Comparison of ENCODE assay signal across 9 cellular contexts in genomic region chr1:51264470-51264869, GRCh38. TPM values are rescaled to one million over a fixed set of nuclear protein-coding genes. Genes with fewer than 3 reads are reported as not detected.
DNase-seq lines count a peak whose midpoint lies in the region; ATAC-seq and TF ChIP-seq lines count a peak whose summit lies in the region.
"Had no signal": no experiment of that assay in that cellular context is flagged by ENCODE, and none has a peak within 500 bp of the region (broad histone marks: within the 10 kb centered on the region; RNA-seq: fewer than 3 reads in every experiment).

No MANE protein-coding gene starts in this region.

- H3K9me3 ChIP-seq in SK-N-SH (no peaks in the 10 kb centered on the region), gastrocnemius medialis (no peaks in the 10 kb centered on the region)

- WGBS in SK-N-SH (ENCODE audit: low lambda C conversion rate) = 13% methylated on average over 3 of the region's 3 CpGs

- no peak overlapping the region for H3K4me3 Mint-ChIP-seq in activated naive CD4-positive, alpha-beta T cell treated with anti-CD3 and anti-CD28 coated beads for 36 hours

- TF ChIP-seq RAD21 in SK-N-SH (IDR thresholded peaks at IDR 0.05; ENCODE audit: low read length) = no peak

- H3K9ac ChIP-seq in SK-N-SH = peak overlapping the region; percentile 18; the same call in 1 of the 2 replicates

- CTCF ChIA-PET in SK-N-SH (lab: Yijun Ruan, JAX) = interaction anchor here (0.7 kb wide), 1 partner anchor 72 kb away, joined by 4 read pairs; no protein-coding TSS in a partner anchor
- CTCF ChIA-PET in activated naive CD4-positive, alpha-beta T cell treated with anti-CD3 and anti-CD28 coated beads for 36 hours (lab: Charles Lee) = interaction anchor here (0.6 to 1.2 kb wide), 2 partner anchors 33 to 598 kb away, joined by 4 read pairs; no protein-coding TSS in a partner anchor

- ATAC-seq in gastrocnemius medialis = peak; percentile 39 to 43

- POLR2A ChIA-PET in SK-N-SH (lab: Yijun Ruan, JAX) = no interaction called here

- H3K27ac ChIP-seq in SK-N-SH (ENCODE audit: low read depth in 2 of 2, low read length in 1 of 2) = peak overlapping the region; percentile 29 to 78; a peak in 3 of 4 replicates
- H3K27ac ChIP-seq in gastrocnemius medialis = peak overlapping the region in 1 of 4 donors; percentile 47
- H3K27ac ChIP-seq: 22Rv1 had no signal

- no peaks in the 10 kb centered on the region for H3K9me2 ChIP-seq in SK-N-SH

- intact Hi-C loops in gastrocnemius medialis (cut with DNase I; ENCODE audit: low total_unique reads) = no loop called here
- intact Hi-C loops in activated naive CD4-positive, alpha-beta T cell treated with anti-CD3 and anti-CD28 coated beads for 36 hours (cut with micrococcal nuclease) = no loop called here

- no peak overlapping the region for H2AFZ ChIP-seq in SK-N-SH (ENCODE audit: low read depth)

- peaks cover 61% of the 10 kb centered on the region for H3K4me1 Mint-ChIP-seq in activated naive CD4-positive, alpha-beta T cell treated with anti-CD3 and anti-CD28 coated beads for 36 hours (ENCODE audit: low read depth)

- H4K20me1 ChIP-seq in SK-N-SH (ENCODE audit: insufficient read depth) = peaks cover 29% of the 10 kb centered on the region

- no peaks in the 10 kb centered on the region for H3K9me3 Mint-ChIP-seq in activated naive CD4-positive, alpha-beta T cell treated with anti-CD3 and anti-CD28 coated beads for 36 hours

- TF ChIP-seq POLR2A in gastrocnemius medialis (IDR thresholded peaks at IDR 0.05) = no peak

- H3K4me1 ChIP-seq in SK-N-SH (ENCODE audit: control insufficient read depth in 1 of 2, insufficient read depth in 2 of 2, low read depth in 1 of 2, low read length in 1 of 2) (peaks cover 9 to 69% of the 10 kb centered on the region in 2 experiments), gastrocnemius medialis (peaks cover 71 to 72% of the 10 kb centered on the region in 2 donors)

- peaks cover 91% of the 10 kb centered on the region for H3K79me2 ChIP-seq in SK-N-SH (ENCODE audit: insufficient read depth)

- H3F3A ChIP-seq in SK-N-SH (replicated peaks; ENCODE audit: insufficient read depth) = peaks cover 34% of the 10 kb centered on the region

- H3K36me3 ChIP-seq in SK-N-SH (replicated peaks in 1 of 2; ENCODE audit: control insufficient read depth in 1 of 2, insufficient read depth in 2 of 2, low read length in 1 of 2) = no peaks in the 10 kb centered on the region
- H3K36me3 ChIP-seq in gastrocnemius medialis = no peaks in the 10 kb centered on the region

- H3K4me3 ChIP-seq in SK-N-SH (ENCODE audit: low read depth in 2 of 2, low read length in 1 of 2) (no peak overlapping the region), fibroblast of the aortic adventitia (ENCODE audit: low read depth, low read length) (no peak overlapping the region), gastrocnemius medialis (no peak overlapping the region)

- H3K27ac Mint-ChIP-seq in activated naive CD4-positive, alpha-beta T cell treated with anti-CD3 and anti-CD28 coated beads for 36 hours = no peak overlapping the region

- peak overlapping the region; percentile 51 for H3K4me2 ChIP-seq in SK-N-SH

- H3K27me3 Mint-ChIP-seq in activated naive CD4-positive, alpha-beta T cell treated with anti-CD3 and anti-CD28 coated beads for 36 hours (ENCODE audit: low read depth) = no peaks in the 10 kb centered on the region

- peak; percentile 28 for DNase-seq in DMS 273 (lab: John Stamatoyannopoulos, UW; ENCODE audit: unreplicated experiment)
- no peak for DNase-seq in DMS 273 treated with DMSO at 0.1 percent for 48 hours (lab: John Stamatoyannopoulos, UW)
- DNase-seq in SK-N-SH = no peak
- DNase-seq in fibroblast of the aortic adventitia (ENCODE audit: low read depth) = peak; percentile 95
- no peak for DNase-seq in gastrocnemius medialis
- no peak for DNase-seq in activated naive CD4-positive, alpha-beta T cell treated with anti-CD3 and anti-CD28 coated beads for 36 hours
- DNase-seq in amygdala (lab: John Stamatoyannopoulos, UW) = no peak
- no peak for DNase-seq in activated naive CD4-positive, alpha-beta T cell treated with Interleukin-2 at 50 U/mL for 16 hours

- peak in 1 of 2 experiments; percentile 83; a peak in 1 of 4 replicates for TF ChIP-seq EP300 in SK-N-SH (IDR thresholded peaks at IDR 0.05; ENCODE audit: borderline replicate concordance in 1 of 2, low read depth in 1 of 2, low read length in 1 of 2)

- TF ChIP-seq CTCF in SK-N-SH (IDR thresholded peaks at IDR 0.05) (no peak), fibroblast of the aortic adventitia (IDR thresholded peaks at IDR 0.05; ENCODE audit: insufficient read depth, low read length) (no peak), gastrocnemius medialis (IDR thresholded peaks at IDR 0.05 in 4 of 5, conservative IDR thresholded peaks at IDR 0.05 in 1 of 5) (no peak)

- in situ Hi-C loops in gastrocnemius medialis (cut with MboI; ENCODE audit: low sequenced_read_pairs in 4 of 4) = no loop called here

- no peaks in the 10 kb centered on the region for H3K36me3 Mint-ChIP-seq in activated naive CD4-positive, alpha-beta T cell treated with anti-CD3 and anti-CD28 coated beads for 36 hours (ENCODE audit: low read depth)

- H3K27me3 ChIP-seq in SK-N-SH (ENCODE audit: insufficient read depth) (no peaks in the 10 kb centered on the region), gastrocnemius medialis (no peaks in the 10 kb centered on the region)

TF ChIP-seq in SK-N-SH, 30 proteins besides CTCF, POLR2A, EP300 and RAD21:
- no peak for TF ChIP-seq TAF1 (IDR thresholded peaks at IDR 0.05; ENCODE audit: borderline replicate concordance, low read depth, low read length)
- TF ChIP-seq RXRA (IDR thresholded peaks at IDR 0.05; ENCODE audit: borderline replicate concordance, low read depth) = peak; percentile 36; the same call in 1 of the 2 replicates
- peak; percentile 67 for TF ChIP-seq NFIC (IDR thresholded peaks at IDR 0.05; ENCODE audit: borderline replicate concordance)
- TF ChIP-seq MAX (IDR thresholded peaks at IDR 0.05; ENCODE audit: low read depth) = peak; percentile 40; the same call in 1 of the 2 replicates
- TF ChIP-seq FOXM1 (IDR thresholded peaks at IDR 0.05; ENCODE audit: low read depth) = 0 out of 2 replicates have a peak, but pooled peaks have one; percentile 35
- peak; percentile 77 for TF ChIP-seq JUND (IDR thresholded peaks at IDR 0.05)
- TF ChIP-seq TCF12 (IDR thresholded peaks at IDR 0.05) = peak; percentile 91
- TF ChIP-seq MEF2A (IDR thresholded peaks at IDR 0.05; ENCODE audit: borderline replicate concordance, low read depth) = peak; percentile 96
- TF ChIP-seq ELF1 (IDR thresholded peaks at IDR 0.05) = peak; percentile 24; the same call in 1 of the 2 replicates
- TF ChIP-seq, protein P1, sequence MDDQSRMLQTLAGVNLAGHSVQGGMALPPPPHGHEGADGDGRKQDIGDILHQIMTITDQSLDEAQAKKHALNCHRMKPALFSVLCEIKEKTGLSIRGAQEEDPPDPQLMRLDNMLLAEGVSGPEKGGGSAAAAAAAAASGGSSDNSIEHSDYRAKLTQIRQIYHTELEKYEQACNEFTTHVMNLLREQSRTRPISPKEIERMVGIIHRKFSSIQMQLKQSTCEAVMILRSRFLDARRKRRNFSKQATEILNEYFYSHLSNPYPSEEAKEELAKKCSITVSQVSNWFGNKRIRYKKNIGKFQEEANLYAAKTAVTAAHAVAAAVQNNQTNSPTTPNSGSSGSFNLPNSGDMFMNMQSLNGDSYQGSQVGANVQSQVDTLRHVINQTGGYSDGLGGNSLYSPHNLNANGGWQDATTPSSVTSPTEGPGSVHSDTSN (IDR thresholded peaks at IDR 0.05) = peak; percentile 71
- no peak for TF ChIP-seq GATA2 (CRISPR knock-in tag; IDR thresholded peaks at IDR 0.05)
- no peak for TF ChIP-seq POLR2AphosphoS5 (IDR thresholded peaks at IDR 0.05; ENCODE audit: low read depth, low read length)
- TF ChIP-seq FOSL2 (IDR thresholded peaks at IDR 0.05; ENCODE audit: borderline replicate concordance, low read depth) = peak; percentile 70; the same call in 1 of the 2 replicates
- TF ChIP-seq SIN3A (IDR thresholded peaks at IDR 0.05; ENCODE audit: borderline replicate concordance, low read depth, low read length) = no peak
- TF ChIP-seq TEAD4 (IDR thresholded peaks at IDR 0.05; ENCODE audit: borderline replicate concordance, insufficient read depth) = peak; percentile 74

RNA-seq across cellular contexts. Expression of gene RNF11, which starts 28.4 kb away (rescaled TPM):
- polyA plus RNA-seq in SK-N-SH (2012; rRNA removed) = 62.5 and 86.9 TPM in 2 replicates
- polyA plus RNA-seq in SK-N-SH (2012; cell fraction: cytosol; rRNA removed) = 99.3 and 117 TPM in 2 replicates
- polyA plus RNA-seq in SK-N-SH (2012; cell fraction: nucleus; rRNA removed) = 12.2 and 27.3 TPM in 2 replicates
- total RNA-seq in fibroblast of the aortic adventitia (ENCODE audit: low replicate concordance) = 78.1 and 112 TPM in 2 replicates
- 10 to 100 TPM; 77.6 to 86.5 (median 85.3) TPM for total RNA-seq in gastrocnemius medialis
- 10 to 100 TPM; 14.9 to 17.7 TPM for total RNA-seq in activated naive CD4-positive, alpha-beta T cell treated with anti-CD3 and anti-CD28 coated beads for 36 hours

Comparison
In these comparisons a context has a peak if more than half of its experiments do, and no peak if none do; other contexts are left out.
1. DNase-seq: peak in DMS 273 (single experiment) and fibroblast of the aortic adventitia (single experiment); none in DMS 273 treated with DMSO at 0.1 percent for 48 hours (single experiment), SK-N-SH (single experiment), gastrocnemius medialis (0 of 2), activated naive CD4-positive, alpha-beta T cell treated with anti-CD3 and anti-CD28 coated beads for 36 hours (single experiment), amygdala (0 of 56) and activated naive CD4-positive, alpha-beta T cell treated with Interleukin-2 at 50 U/mL for 16 hours (single experiment).